ENCODE assay signal across 13 cellular contexts in the genomic region with DNA sequence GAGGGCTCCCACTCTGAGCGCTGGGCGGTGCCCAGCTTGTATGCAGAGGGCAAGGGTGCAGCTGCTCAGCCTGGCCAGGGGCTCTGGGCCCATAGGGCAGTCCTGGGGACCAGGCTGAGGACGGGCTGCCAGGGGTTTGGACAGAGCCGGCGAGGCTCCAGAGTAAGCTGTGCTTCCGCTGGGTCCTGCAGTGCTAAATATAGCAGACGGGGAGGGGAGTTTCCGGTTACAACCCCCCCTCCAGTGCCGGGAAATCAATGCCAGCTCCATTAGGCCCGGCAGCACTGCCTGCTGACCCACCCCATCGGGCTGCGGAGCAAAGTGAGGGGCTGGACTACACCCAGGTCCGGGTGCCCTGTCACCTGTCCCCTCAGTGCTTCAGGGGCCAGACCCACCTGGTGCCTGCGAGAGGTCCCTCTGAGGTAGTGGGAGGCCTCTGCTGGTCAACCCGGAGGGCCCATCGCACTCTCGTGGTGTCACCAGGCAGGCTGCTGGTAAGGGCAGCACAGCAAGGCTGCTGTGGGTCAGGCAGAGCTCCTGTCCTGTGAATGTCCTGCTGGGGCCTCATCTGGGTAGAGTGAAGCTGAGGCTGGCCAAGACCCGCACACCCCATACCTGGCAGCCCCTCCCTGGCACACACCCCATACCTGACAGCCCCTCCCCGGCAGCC. TPM values are rescaled to one million over a fixed set of nuclear protein-coding genes. Genes with fewer than 3 reads are reported as not detected.
DNase-seq lines count a peak whose midpoint lies in the region; ATAC-seq and TF ChIP-seq lines count a peak whose summit lies in the region.
"Had no signal": no experiment of that assay in that cellular context is flagged by ENCODE, and none has a peak within 500 bp of the region (broad histone marks: within the 10 kb centered on the region; RNA-seq: fewer than 3 reads in every experiment).

No MANE protein-coding gene starts in this region.

- peak overlapping the region; percentile 61 for H3K4me3 ChIP-seq in SK-N-MC
- H3K4me3 ChIP-seq in mucosa of descending colon = no peak overlapping the region
- no peak overlapping the region for H3K4me3 ChIP-seq in smooth muscle cell
- H3K4me3 ChIP-seq: tibial nerve had no signal

- H3F3A ChIP-seq in smooth muscle cell (ENCODE audit: low read depth) = no peaks in the 10 kb centered on the region

- H4K20me1 ChIP-seq in smooth muscle cell (ENCODE audit: low read depth) = peaks cover 34% of the 10 kb centered on the region

- H3K4me2 ChIP-seq in smooth muscle cell = no peak overlapping the region

- peak; percentile 2 for ATAC-seq in mucosa of descending colon
- no peak for ATAC-seq in HG02970 (IDR thresholded peaks at IDR 0.05; ENCODE audit: low FRiP score, unreplicated experiment)

- 68% methylated on average over 19 of the region's 19 CpGs for WGBS in smooth muscle cell (ENCODE audit: low lambda C conversion rate)

- no peaks in the 10 kb centered on the region for H3K36me3 ChIP-seq in SK-N-MC (ENCODE audit: insufficient read depth, low read length)
- no peaks in the 10 kb centered on the region for H3K36me3 ChIP-seq in mucosa of descending colon (ENCODE audit: low read depth)
- no peaks in the 10 kb centered on the region for H3K36me3 ChIP-seq in smooth muscle cell (ENCODE audit: low read depth)
- H3K36me3 ChIP-seq: tibial nerve had no signal

- TF ChIP-seq CTCF in mucosa of descending colon (IDR thresholded peaks at IDR 0.05) (no peak), smooth muscle cell (IDR thresholded peaks at IDR 0.05; ENCODE audit: borderline replicate concordance, insufficient read depth, poor library complexity, severe bottlenecking) (no peak)

- H3K27ac ChIP-seq in SK-N-MC (no peak overlapping the region), smooth muscle cell (ENCODE audit: low read depth) (no peak overlapping the region)
- H3K27ac ChIP-seq: tibial nerve had no signal

- intact Hi-C loops in mucosa of descending colon (cut with DNase I, micrococcal nuclease) = no loop called here

- H3K9ac ChIP-seq in SK-N-MC (ENCODE audit: insufficient read length) (no peak overlapping the region), smooth muscle cell (ENCODE audit: low read depth) (no peak overlapping the region)

- H3K79me2 ChIP-seq in smooth muscle cell (ENCODE audit: low read depth) = no peaks in the 10 kb centered on the region

- H3K4me1 ChIP-seq in mucosa of descending colon (ENCODE audit: low read depth) (peaks cover 5% of the 10 kb centered on the region), smooth muscle cell (ENCODE audit: low read depth) (no peaks in the 10 kb centered on the region)

- DNase-seq in DMS53 (lab: John Stamatoyannopoulos, UW) = peak; percentile 92
- peak; percentile 83 to 90 for DNase-seq in NCI-H2081 (lab: John Stamatoyannopoulos, UW)
- no peak for DNase-seq in SK-N-MC (ENCODE audit: low read depth, low spot score)
- no peak for DNase-seq in mucosa of descending colon
- DNase-seq in smooth muscle cell (lab: John Stamatoyannopoulos, UW; ENCODE audit: unreplicated experiment) = no peak
- DNase-seq in Ammon's horn (ENCODE audit: low spot score) = no peak
- DNase-seq: activated effector memory CD4-positive, alpha-beta T cell treated with Interleukin-2 at 50 U/mL for 16 hours; amygdala; CD4-positive, alpha-beta T cell; erythroblast; NCI-H1048 had no signal

- H3K9me3 ChIP-seq in SK-N-MC (ENCODE audit: low read depth, low read length) = no peaks in the 10 kb centered on the region
- H3K9me3 ChIP-seq in mucosa of descending colon = no peaks in the 10 kb centered on the region
- H3K9me3 ChIP-seq in smooth muscle cell (replicated peaks; ENCODE audit: low read depth) = no peaks in the 10 kb centered on the region
- H3K9me3 ChIP-seq: tibial nerve had no signal

- H3K27me3 ChIP-seq in smooth muscle cell (ENCODE audit: low read depth) = peaks cover 25% of the 10 kb centered on the region

- no peak overlapping the region for H2AFZ ChIP-seq in smooth muscle cell (ENCODE audit: low read depth)

RNA-seq across cellular contexts. Expression of a gene that starts 2.6 kb away (rescaled TPM):
- total RNA-seq in mucosa of descending colon (1 to 10 TPM; 5.6 to 8.2 (median 5.7) TPM), smooth muscle cell (5.8 and 7.6 TPM in 2 replicates)
- 5.0 and 10.0 TPM in 2 replicates for polyA plus RNA-seq in smooth muscle cell

RNA-seq across cellular contexts. Expression of a gene that starts 10.0 kb away (rescaled TPM):
- 10 to 100 TPM; 26.9 to 46.7 (median 37.9) TPM for total RNA-seq in mucosa of descending colon
- total RNA-seq in smooth muscle cell = 7.9 and 9.5 TPM in 2 replicates
- 30.7 and 45.6 TPM in 2 replicates for polyA plus RNA-seq in smooth muscle cell

Comparison
In these comparisons a context has a peak if more than half of its experiments do, and no peak if none do; other contexts are left out.
1. DNase-seq: peak in DMS53 (single experiment) and NCI-H2081 (2 of 2); none in SK-N-MC (single experiment), mucosa of descending colon (0 of 3), smooth muscle cell (single experiment) and Ammon's horn (single experiment).